8 cellular contexts compared by ENCODE assay signal in genomic region chr10:13298748-13299436, GRCh38. TPM values are rescaled to one million over a fixed set of nuclear protein-coding genes. Genes with fewer than 3 reads are reported as not detected.
A peak's percentile ranks its signal among the peaks of the same experiment; 100 is the strongest.
DNase-seq lines count a peak whose midpoint lies in the region; ATAC-seq and TF ChIP-seq lines count a peak whose summit lies in the region.

No MANE protein-coding gene starts in this region.

- H2AFZ ChIP-seq in neural progenitor cell (replicated peaks) = peak overlapping the region; percentile 78

- H3K4me1 Mint-ChIP-seq in CD14-positive monocyte = peaks cover 25% of the 10 kb centered on the region
- peaks cover 17% of the 10 kb centered on the region for H3K4me1 Mint-ChIP-seq in neural progenitor cell

- intact Hi-C loops in CD14-positive monocyte (cut with micrococcal nuclease) = no loop called here

- DNase-seq in CD14-positive monocyte (ENCODE audit: low spot score) = no peak
- no peak for DNase-seq in MG63
- no peak for DNase-seq in effector memory CD4-positive, alpha-beta T cell
- DNase-seq in neural progenitor cell (ENCODE audit: low spot score) = no peak
- DNase-seq in activated CD8-positive, alpha-beta memory T cell treated with anti-CD3 and anti-CD28 coated beads, Interleukin-2, amount 50 U/mL, for 4 hours = no peak
- no peak for DNase-seq in NCI-H2081 treated with DMSO at 0.1 percent for 48 hours (lab: John Stamatoyannopoulos, UW)

- H3K9ac ChIP-seq in neural progenitor cell = no peak overlapping the region

- H3K9me3 Mint-ChIP-seq in CD14-positive monocyte (peaks cover 0 to 3% (median 0%) of the 10 kb centered on the region in 7 donors), neural progenitor cell (no peaks in the 10 kb centered on the region)

- no peaks in the 10 kb centered on the region for H3K27me3 ChIP-seq in MG63
- H3K27me3 ChIP-seq in effector memory CD4-positive, alpha-beta T cell (replicated peaks; ENCODE audit: control insufficient read depth, insufficient read depth, low read length, poor library complexity, severe bottlenecking) = no peaks in the 10 kb centered on the region
- peaks cover 7% of the 10 kb centered on the region for H3K27me3 ChIP-seq in neural progenitor cell

- H3K79me2 ChIP-seq in neural progenitor cell (ENCODE audit: low read depth) = no peaks in the 10 kb centered on the region

- H3K36me3 ChIP-seq in MG63 = no peaks in the 10 kb centered on the region
- H3K36me3 ChIP-seq in effector memory CD4-positive, alpha-beta T cell (ENCODE audit: control insufficient read depth, insufficient read depth, low read length) = no peaks in the 10 kb centered on the region
- H3K36me3 ChIP-seq in neural progenitor cell = no peaks in the 10 kb centered on the region

- H3K4me1 ChIP-seq in effector memory CD4-positive, alpha-beta T cell (ENCODE audit: control insufficient read depth, insufficient read depth, low read length, poor library complexity, severe bottlenecking) = peaks cover 15% of the 10 kb centered on the region
- H3K4me1 ChIP-seq in neural progenitor cell = peaks cover 10% of the 10 kb centered on the region

- H3K27ac ChIP-seq in effector memory CD4-positive, alpha-beta T cell (ENCODE audit: insufficient read depth, low read length, poor library complexity, severe bottlenecking) = peak overlapping the region; percentile 88
- no peak overlapping the region for H3K27ac ChIP-seq in neural progenitor cell

- TF ChIP-seq CTCF in CD14-positive monocyte (IDR thresholded peaks at IDR 0.05) (no peak), neural progenitor cell (IDR thresholded peaks at IDR 0.05) (no peak)

- H3K4me3 Mint-ChIP-seq in CD14-positive monocyte = peak overlapping the region; percentile 89 to 96
- peak overlapping the region; percentile 83 for H3K4me3 Mint-ChIP-seq in neural progenitor cell

- no peaks in the 10 kb centered on the region for H4K20me1 ChIP-seq in neural progenitor cell (ENCODE audit: low read depth)

- H3K27me3 Mint-ChIP-seq in CD14-positive monocyte (ENCODE audit: low read depth in 3 of 3) (peaks cover 0 to 5% (median 2%) of the 10 kb centered on the region in 3 donors), neural progenitor cell (ENCODE audit: insufficient read depth, low read depth) (peaks cover 2% of the 10 kb centered on the region)

- no peak for ATAC-seq in HG02571 (IDR thresholded peaks at IDR 0.05; ENCODE audit: unreplicated experiment)
- ATAC-seq in GM21381 (IDR thresholded peaks at IDR 0.05; ENCODE audit: unreplicated experiment) = no peak

- H3F3A ChIP-seq in neural progenitor cell (ENCODE audit: low read depth) = peaks cover 21% of the 10 kb centered on the region

- peak overlapping the region; percentile 78 for H3K4me2 ChIP-seq in neural progenitor cell

- H3K27ac Mint-ChIP-seq in CD14-positive monocyte (peak overlapping the region; percentile 43 to 91 (median 65)), neural progenitor cell (peak overlapping the region; percentile 40)

- peak overlapping the region; percentile 58 for H3K4me3 ChIP-seq in MG63
- H3K4me3 ChIP-seq in effector memory CD4-positive, alpha-beta T cell (ENCODE audit: insufficient read depth, low read depth, low read length, poor library complexity, severe bottlenecking) = peak overlapping the region; percentile 77
- H3K4me3 ChIP-seq in neural progenitor cell = peak overlapping the region; percentile 52

- H3K9me3 ChIP-seq in MG63 (no peaks in the 10 kb centered on the region), neural progenitor cell (ENCODE audit: low read depth) (no peaks in the 10 kb centered on the region)
- no peaks in the 10 kb centered on the region for H3K9me3 ChIP-seq in effector memory CD4-positive, alpha-beta T cell (ENCODE audit: control insufficient read depth, low read length)

- H3K36me3 Mint-ChIP-seq in CD14-positive monocyte = peaks cover 5 to 7% of the 10 kb centered on the region in 2 donors
- H3K36me3 Mint-ChIP-seq in neural progenitor cell = no peaks in the 10 kb centered on the region

RNA-seq across cellular contexts. Expression of gene PHYH, which starts 1.0 kb away (rescaled TPM):
- polyA plus RNA-seq in CD14-positive monocyte = 10 to 100 TPM; 19.5 to 19.6 TPM
- total RNA-seq in MG63 (2014; rRNA removed; shearing (Covaris generic); ENCODE audit: low replicate concordance) = 7.2 and 12.7 TPM in 2 replicates
- 14.6 and 22.2 TPM in 2 replicates for total RNA-seq in neural progenitor cell (ENCODE audit: low replicate concordance)

RNA-seq across cellular contexts. Expression of gene SEPHS1, which starts 49.2 kb away (rescaled TPM):
- polyA plus RNA-seq in CD14-positive monocyte = 10 to 100 TPM; 11.9 to 15.1 TPM
- 82.1 and 109 TPM in 2 replicates for total RNA-seq in MG63 (2014; rRNA removed; shearing (Covaris generic); ENCODE audit: low replicate concordance)
- 94.9 and 95.9 TPM in 2 replicates for total RNA-seq in neural progenitor cell (ENCODE audit: low replicate concordance)
